Comparison of ENCODE assay signal across 7 cellular contexts in genomic region chr5:33938507-33938796, GRCh38. TPM values are rescaled to one million over a fixed set of nuclear protein-coding genes. Genes with fewer than 3 reads are reported as not detected.
"Had no signal": no experiment of that assay in that cellular context is flagged by ENCODE, and none has a peak within 500 bp of the region (broad histone marks: within the 10 kb centered on the region; RNA-seq: fewer than 3 reads in every experiment).

No MANE protein-coding gene starts in this region.

- H3K4me3 ChIP-seq: GM23338, K562 had no signal

- H3K4me3 Mint-ChIP-seq: GM23338 had no signal

- H2AFZ ChIP-seq: GM23338 had no signal

- H3K4me2 ChIP-seq: GM23338 had no signal

- H3K9me3 Mint-ChIP-seq: GM23338, H9 had no signal

- DNase-seq: H9, HCEC 1CT, IMR-90 had no signal

- ATAC-seq: K562 had no signal

- H3K27ac Mint-ChIP-seq: GM23338, H9 had no signal

RNA-seq across cellular contexts. Expression of gene RXFP3, which starts 2.3 kb away (rescaled TPM):
- total RNA-seq: GM23338, H9, HT-29, IMR-90, K562 had no signal
- polyA plus RNA-seq: GM23338, H1, IMR-90, K562 had no signal

RNA-seq across cellular contexts. Expression of gene SLC45A2, which starts 46.0 kb away (rescaled TPM):
- total RNA-seq: GM23338, H1, H9, HT-29, IMR-90 had no signal
- polyA plus RNA-seq: GM23338 had no signal

RNA-seq across cellular contexts. Expression of gene ADAMTS12, which starts 46.7 kb away (rescaled TPM):
- total RNA-seq: HT-29 had no signal
- polyA plus RNA-seq: K562 had no signal
